Comparison of ENCODE assay signal across 13 cellular contexts in genomic region chr1:215899901-215900300, GRCh38.
"Had no signal": no experiment of that assay in that cellular context is flagged by ENCODE, and none has a peak within 500 bp of the region (broad histone marks: within the 10 kb centered on the region; RNA-seq: fewer than 3 reads in every experiment).

No MANE protein-coding gene starts in this region.

- H3K27me3 ChIP-seq: brain microvascular endothelial cell, foreskin keratinocyte, spleen, suprapubic skin had no signal

- H3K4me3 ChIP-seq: lung, psoas muscle, spleen, suprapubic skin had no signal

- DNase-seq: activated B cell treated with CpG ODN at 0.5 μM for 24 hours; activated CD4-positive, alpha-beta T cell treated with anti-CD3 and anti-CD28 coated beads, Interleukin-2, amount 10 ng/mL, durations not matched to agents 24 days and 14 days; activated naive CD8-positive, alpha-beta T cell treated with anti-CD3 and anti-CD28 coated beads for 36 hours; brain microvascular endothelial cell; effector CD8-positive, alpha-beta T cell; foreskin keratinocyte; head of caudate nucleus; left colon; psoas muscle; spleen had no signal

- FAIRE-seq: endothelial cell of umbilical vein had no signal

- H3K36me3 ChIP-seq: brain microvascular endothelial cell, spleen, suprapubic skin had no signal
